In the genomic region with DNA sequence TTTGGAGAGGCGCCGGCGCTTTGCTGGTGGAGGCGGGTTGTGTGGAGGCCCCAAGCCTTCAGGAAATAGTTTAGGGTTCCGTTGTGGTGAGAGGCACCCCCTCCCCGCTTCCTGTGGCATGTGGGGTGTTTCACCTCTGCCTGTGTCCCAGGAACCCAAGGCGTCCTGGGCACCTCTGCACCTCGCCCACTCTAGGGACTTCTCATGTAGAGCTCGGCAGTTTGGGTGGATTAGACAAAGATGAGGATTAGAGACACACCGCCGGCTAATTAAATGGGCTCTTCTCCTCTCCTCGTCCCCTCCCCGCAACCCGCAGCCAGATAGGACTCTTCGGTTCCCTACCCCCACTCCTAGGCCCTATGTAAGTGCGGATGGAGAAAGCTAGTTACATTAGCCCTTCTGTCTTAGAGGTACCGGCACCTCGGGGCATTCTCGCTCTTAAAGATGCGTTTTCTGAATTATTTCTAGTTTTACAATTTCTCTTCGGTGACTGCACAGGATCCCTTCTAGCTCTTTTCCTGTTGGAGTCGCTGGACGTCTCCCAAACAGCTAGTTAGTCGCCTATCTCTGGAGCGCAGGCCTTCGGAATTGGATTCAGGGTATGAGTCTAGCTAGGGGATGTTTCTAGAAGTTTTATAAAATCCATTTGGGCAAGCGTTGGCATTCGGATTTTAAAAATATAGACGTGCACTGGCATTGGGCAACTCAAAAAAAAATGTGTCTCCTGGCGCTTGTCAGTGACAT, we compare ENCODE assay signal across 1 cellular context.
TF ChIP-seq lines count a peak whose summit lies in the region.

No MANE protein-coding gene starts in this region.

TF ChIP-seq in A549, 52 proteins besides CTCF, POLR2A, EP300 and RAD21 (continued from another document):
- TF ChIP-seq, protein P1, sequence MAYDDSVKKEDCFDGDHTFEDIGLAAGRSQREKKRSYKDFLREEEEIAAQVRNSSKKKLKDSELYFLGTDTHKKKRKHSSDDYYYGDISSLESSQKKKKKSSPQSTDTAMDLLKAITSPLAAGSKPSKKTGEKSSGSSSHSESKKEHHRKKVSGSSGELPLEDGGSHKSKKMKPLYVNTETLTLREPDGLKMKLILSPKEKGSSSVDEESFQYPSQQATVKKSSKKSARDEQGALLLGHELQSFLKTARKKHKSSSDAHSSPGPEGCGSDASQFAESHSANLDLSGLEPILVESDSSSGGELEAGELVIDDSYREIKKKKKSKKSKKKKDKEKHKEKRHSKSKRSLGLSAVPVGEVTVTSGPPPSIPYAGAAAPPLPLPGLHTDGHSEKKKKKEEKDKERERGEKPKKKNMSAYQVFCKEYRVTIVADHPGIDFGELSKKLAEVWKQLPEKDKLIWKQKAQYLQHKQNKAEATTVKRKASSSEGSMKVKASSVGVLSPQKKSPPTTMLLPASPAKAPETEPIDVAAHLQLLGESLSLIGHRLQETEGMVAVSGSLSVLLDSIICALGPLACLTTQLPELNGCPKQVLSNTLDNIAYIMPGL (CRISPR knock-in tag; IDR thresholded peaks at IDR 0.05; ENCODE audit: borderline replicate concordance) = no peak
- TF ChIP-seq HEYL (CRISPR knock-in tag; IDR thresholded peaks at IDR 0.05) (no peak), BCL3 (IDR thresholded peaks at IDR 0.05) (no peak), NR3C1 (IDR thresholded peaks at IDR 0.05) (no peak), PHF8 (IDR thresholded peaks at IDR 0.05; ENCODE audit: borderline replicate concordance, low read depth) (no peak), KDM1A (IDR thresholded peaks at IDR 0.05; ENCODE audit: low read depth) (no peak), EHF (CRISPR knock-in tag; IDR thresholded peaks at IDR 0.05) (no peak), ZC3H11A (IDR thresholded peaks at IDR 0.05) (no peak), HDAC2 (IDR thresholded peaks at IDR 0.05) (no peak), JUN (IDR thresholded peaks at IDR 0.05) (no peak), BHLHE40 (IDR thresholded peaks at IDR 0.05; ENCODE audit: low read depth, low read length) (no peak)
